Comparison of ENCODE assay signal across 8 cellular contexts in genomic region chr12:15563683-15564082, GRCh38.
DNase-seq lines count a peak whose midpoint lies in the region; ATAC-seq, FAIRE-seq and TF ChIP-seq lines count a peak whose summit lies in the region.

No MANE protein-coding gene starts in this region.

- no peaks in the 10 kb centered on the region for H4K20me1 ChIP-seq in astrocyte (ENCODE audit: insufficient read depth, low read length)

- peak overlapping the region; percentile 49 for H3K4me2 ChIP-seq in astrocyte (ENCODE audit: low read length)

- H3K9me3 Mint-ChIP-seq in astrocyte (ENCODE audit: unreplicated experiment): no peaks in the 10 kb centered on the region

- no peaks in the 10 kb centered on the region for H3K36me3 ChIP-seq in astrocyte (ENCODE audit: insufficient read depth, low read length)

- H3K27ac Mint-ChIP-seq in astrocyte (ENCODE audit: unreplicated experiment): no peak overlapping the region

- H2AFZ ChIP-seq in astrocyte (ENCODE audit: low read depth, low read length): no peak overlapping the region

- no peaks in the 10 kb centered on the region for H3K79me2 ChIP-seq in astrocyte (ENCODE audit: insufficient read depth, low read length)

- no peak overlapping the region for H3K9ac ChIP-seq in astrocyte (ENCODE audit: low read length)

- FAIRE-seq in astrocyte (lab: Jason Lieb, UNC): no peak

- TF ChIP-seq CTCF in astrocyte (IDR thresholded peaks at IDR 0.05; ENCODE audit: insufficient read depth, low read depth, low read length): no peak

- DNase-seq in EL (peak; percentile 41), astrocyte (ENCODE audit: low read depth) (peak; percentile 54), mucosa of gallbladder (ENCODE audit: low spot score) (peak; percentile 17), SW480 (ENCODE audit: low spot score) (no peak), inferior parietal cortex (ENCODE audit: extremely low spot score) (no peak), OCI-M1 (lab: John Stamatoyannopoulos, UW) (no peak)

- no peak overlapping the region for H3K4me3 ChIP-seq in astrocyte (ENCODE audit: insufficient read depth, low read depth, low read length)

- peaks cover 4% of the 10 kb centered on the region for H3K4me1 Mint-ChIP-seq in astrocyte (ENCODE audit: low read depth, unreplicated experiment)

- no peak overlapping the region for H3K27ac ChIP-seq in astrocyte (ENCODE audit: low read depth, low read length)

- H3K9me3 ChIP-seq in astrocyte (ENCODE audit: insufficient read depth, low read depth, low read length): no peaks in the 10 kb centered on the region

- peaks cover 2% of the 10 kb centered on the region for H3K27me3 Mint-ChIP-seq in astrocyte (ENCODE audit: low read depth, unreplicated experiment)

- no peaks in the 10 kb centered on the region for H3K36me3 Mint-ChIP-seq in astrocyte (ENCODE audit: low read depth, unreplicated experiment)

- no peaks in the 10 kb centered on the region for H3K4me1 ChIP-seq in astrocyte (ENCODE audit: insufficient read depth, low read length)

- ATAC-seq in HG02973 (IDR thresholded peaks at IDR 0.05; ENCODE audit: unreplicated experiment) (peak; percentile 75), GM21786 (IDR thresholded peaks at IDR 0.05; ENCODE audit: unreplicated experiment) (no peak)

- H3K27me3 ChIP-seq in astrocyte (ENCODE audit: insufficient read depth, low read length): no peaks in the 10 kb centered on the region

- H3K4me3 Mint-ChIP-seq in astrocyte (ENCODE audit: unreplicated experiment): no peak overlapping the region

Comparison
In these comparisons a context has a peak if more than half of its experiments do, and no peak if none do; other contexts are left out.
1. DNase-seq: peak in EL (single experiment), astrocyte (single experiment) and mucosa of gallbladder (single experiment); none in SW480 (single experiment), inferior parietal cortex (single experiment) and OCI-M1 (single experiment).